In the genomic region with DNA sequence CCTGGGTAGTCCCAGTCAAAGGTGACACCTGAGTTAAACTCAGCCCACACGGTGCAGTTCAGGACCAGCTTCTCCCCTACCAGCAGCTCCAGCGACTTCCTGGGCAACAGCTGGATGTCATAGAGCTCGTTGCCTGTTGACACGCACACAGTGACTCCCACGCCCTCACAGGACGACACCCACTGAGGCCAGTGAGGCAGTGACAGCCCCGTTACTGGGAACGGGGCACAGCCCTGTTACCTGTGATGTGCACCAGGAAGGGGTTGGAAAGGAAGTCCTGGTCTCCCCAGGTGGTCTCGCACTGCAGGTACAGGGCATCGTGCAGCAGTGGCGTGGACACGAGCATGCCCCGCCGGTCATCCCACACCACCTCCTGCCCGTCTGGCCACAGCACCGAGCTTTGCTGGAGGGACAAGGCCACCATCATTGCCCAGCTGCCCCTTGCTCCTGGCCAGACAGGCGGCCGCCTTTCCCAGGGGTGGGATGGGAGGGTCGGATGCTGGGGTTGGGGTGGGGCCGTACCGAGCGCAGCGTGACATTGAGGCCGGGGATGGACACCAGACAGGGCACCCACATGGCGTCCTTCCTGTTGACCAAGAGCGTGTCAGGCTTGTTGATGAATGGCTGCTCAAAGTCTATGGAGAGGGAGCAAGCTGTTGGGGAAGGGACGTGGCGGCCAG, we compare ENCODE assay signal across 2 cellular contexts.
TF ChIP-seq lines count a peak whose summit lies in the region.

No MANE protein-coding gene starts in this region.

TF ChIP-seq in HEK293, 187 proteins besides CTCF, POLR2A, EP300 and RAD21:
- TF ChIP-seq SCRT2 (tag by site-specific recombination; IDR thresholded peaks at IDR 0.05) (0 out of 2 replicates have a peak, but pooled peaks have one; percentile 10), ZFHX2 (tag by site-specific recombination; conservative IDR thresholded peaks at IDR 0.05) (0 out of 2 replicates have a peak, but pooled peaks have one; percentile 15), GLIS2 (tag by site-specific recombination; IDR thresholded peaks at IDR 0.05) (no peak)

TF ChIP-seq in H1, 55 proteins besides CTCF, POLR2A, EP300 and RAD21:
- TF ChIP-seq EZH2 (IDR thresholded peaks at IDR 0.05; ENCODE audit: low read depth, low read length, severe bottlenecking) (no peak), PHF8 (conservative IDR thresholded peaks at IDR 0.05; ENCODE audit: low read depth, low read length) (no peak), HDAC6 (IDR thresholded peaks at IDR 0.05; ENCODE audit: low read depth, low read length) (no peak), YY1 (IDR thresholded peaks at IDR 0.05; ENCODE audit: low read depth, low read length) (no peak), SIN3A (conservative IDR thresholded peaks at IDR 0.05 in 1 of 2, IDR thresholded peaks at IDR 0.05 in 1 of 2; ENCODE audit: low read depth in 1 of 2, low read length in 2 of 2) (no peak), RBBP5 (IDR thresholded peaks at IDR 0.05; ENCODE audit: borderline replicate concordance, low read depth, low read length) (no peak), ZNF274 (IDR thresholded peaks at IDR 0.05; ENCODE audit: borderline replicate concordance, extremely low read depth, low read length) (no peak), RNF2 (IDR thresholded peaks at IDR 0.05; ENCODE audit: borderline replicate concordance, low read depth, low read length, missing control alignments, poor library complexity, severe bottlenecking) (no peak), JUN (IDR thresholded peaks at IDR 0.05; ENCODE audit: low read depth, low read length) (no peak), BRCA1 (IDR thresholded peaks at IDR 0.05; ENCODE audit: low read depth, low read length) (no peak), BCL11A (IDR thresholded peaks at IDR 0.05; ENCODE audit: low read depth in 2 of 2, low read length in 2 of 2) (no peak), EGR1 (IDR thresholded peaks at IDR 0.05; ENCODE audit: borderline replicate concordance, low read depth, low read length) (no peak), TEAD4 (IDR thresholded peaks at IDR 0.05; ENCODE audit: low read depth, low read length) (no peak), SIX5 (IDR thresholded peaks at IDR 0.05; ENCODE audit: low read depth, low read length) (no peak), CEBPB (IDR thresholded peaks at IDR 0.05; ENCODE audit: low read depth, low read length) (no peak)
- TF ChIP-seq, protein P1, sequence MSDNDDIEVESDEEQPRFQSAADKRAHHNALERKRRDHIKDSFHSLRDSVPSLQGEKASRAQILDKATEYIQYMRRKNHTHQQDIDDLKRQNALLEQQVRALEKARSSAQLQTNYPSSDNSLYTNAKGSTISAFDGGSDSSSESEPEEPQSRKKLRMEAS (IDR thresholded peaks at IDR 0.05) = no peak
- TF ChIP-seq, protein P2, sequence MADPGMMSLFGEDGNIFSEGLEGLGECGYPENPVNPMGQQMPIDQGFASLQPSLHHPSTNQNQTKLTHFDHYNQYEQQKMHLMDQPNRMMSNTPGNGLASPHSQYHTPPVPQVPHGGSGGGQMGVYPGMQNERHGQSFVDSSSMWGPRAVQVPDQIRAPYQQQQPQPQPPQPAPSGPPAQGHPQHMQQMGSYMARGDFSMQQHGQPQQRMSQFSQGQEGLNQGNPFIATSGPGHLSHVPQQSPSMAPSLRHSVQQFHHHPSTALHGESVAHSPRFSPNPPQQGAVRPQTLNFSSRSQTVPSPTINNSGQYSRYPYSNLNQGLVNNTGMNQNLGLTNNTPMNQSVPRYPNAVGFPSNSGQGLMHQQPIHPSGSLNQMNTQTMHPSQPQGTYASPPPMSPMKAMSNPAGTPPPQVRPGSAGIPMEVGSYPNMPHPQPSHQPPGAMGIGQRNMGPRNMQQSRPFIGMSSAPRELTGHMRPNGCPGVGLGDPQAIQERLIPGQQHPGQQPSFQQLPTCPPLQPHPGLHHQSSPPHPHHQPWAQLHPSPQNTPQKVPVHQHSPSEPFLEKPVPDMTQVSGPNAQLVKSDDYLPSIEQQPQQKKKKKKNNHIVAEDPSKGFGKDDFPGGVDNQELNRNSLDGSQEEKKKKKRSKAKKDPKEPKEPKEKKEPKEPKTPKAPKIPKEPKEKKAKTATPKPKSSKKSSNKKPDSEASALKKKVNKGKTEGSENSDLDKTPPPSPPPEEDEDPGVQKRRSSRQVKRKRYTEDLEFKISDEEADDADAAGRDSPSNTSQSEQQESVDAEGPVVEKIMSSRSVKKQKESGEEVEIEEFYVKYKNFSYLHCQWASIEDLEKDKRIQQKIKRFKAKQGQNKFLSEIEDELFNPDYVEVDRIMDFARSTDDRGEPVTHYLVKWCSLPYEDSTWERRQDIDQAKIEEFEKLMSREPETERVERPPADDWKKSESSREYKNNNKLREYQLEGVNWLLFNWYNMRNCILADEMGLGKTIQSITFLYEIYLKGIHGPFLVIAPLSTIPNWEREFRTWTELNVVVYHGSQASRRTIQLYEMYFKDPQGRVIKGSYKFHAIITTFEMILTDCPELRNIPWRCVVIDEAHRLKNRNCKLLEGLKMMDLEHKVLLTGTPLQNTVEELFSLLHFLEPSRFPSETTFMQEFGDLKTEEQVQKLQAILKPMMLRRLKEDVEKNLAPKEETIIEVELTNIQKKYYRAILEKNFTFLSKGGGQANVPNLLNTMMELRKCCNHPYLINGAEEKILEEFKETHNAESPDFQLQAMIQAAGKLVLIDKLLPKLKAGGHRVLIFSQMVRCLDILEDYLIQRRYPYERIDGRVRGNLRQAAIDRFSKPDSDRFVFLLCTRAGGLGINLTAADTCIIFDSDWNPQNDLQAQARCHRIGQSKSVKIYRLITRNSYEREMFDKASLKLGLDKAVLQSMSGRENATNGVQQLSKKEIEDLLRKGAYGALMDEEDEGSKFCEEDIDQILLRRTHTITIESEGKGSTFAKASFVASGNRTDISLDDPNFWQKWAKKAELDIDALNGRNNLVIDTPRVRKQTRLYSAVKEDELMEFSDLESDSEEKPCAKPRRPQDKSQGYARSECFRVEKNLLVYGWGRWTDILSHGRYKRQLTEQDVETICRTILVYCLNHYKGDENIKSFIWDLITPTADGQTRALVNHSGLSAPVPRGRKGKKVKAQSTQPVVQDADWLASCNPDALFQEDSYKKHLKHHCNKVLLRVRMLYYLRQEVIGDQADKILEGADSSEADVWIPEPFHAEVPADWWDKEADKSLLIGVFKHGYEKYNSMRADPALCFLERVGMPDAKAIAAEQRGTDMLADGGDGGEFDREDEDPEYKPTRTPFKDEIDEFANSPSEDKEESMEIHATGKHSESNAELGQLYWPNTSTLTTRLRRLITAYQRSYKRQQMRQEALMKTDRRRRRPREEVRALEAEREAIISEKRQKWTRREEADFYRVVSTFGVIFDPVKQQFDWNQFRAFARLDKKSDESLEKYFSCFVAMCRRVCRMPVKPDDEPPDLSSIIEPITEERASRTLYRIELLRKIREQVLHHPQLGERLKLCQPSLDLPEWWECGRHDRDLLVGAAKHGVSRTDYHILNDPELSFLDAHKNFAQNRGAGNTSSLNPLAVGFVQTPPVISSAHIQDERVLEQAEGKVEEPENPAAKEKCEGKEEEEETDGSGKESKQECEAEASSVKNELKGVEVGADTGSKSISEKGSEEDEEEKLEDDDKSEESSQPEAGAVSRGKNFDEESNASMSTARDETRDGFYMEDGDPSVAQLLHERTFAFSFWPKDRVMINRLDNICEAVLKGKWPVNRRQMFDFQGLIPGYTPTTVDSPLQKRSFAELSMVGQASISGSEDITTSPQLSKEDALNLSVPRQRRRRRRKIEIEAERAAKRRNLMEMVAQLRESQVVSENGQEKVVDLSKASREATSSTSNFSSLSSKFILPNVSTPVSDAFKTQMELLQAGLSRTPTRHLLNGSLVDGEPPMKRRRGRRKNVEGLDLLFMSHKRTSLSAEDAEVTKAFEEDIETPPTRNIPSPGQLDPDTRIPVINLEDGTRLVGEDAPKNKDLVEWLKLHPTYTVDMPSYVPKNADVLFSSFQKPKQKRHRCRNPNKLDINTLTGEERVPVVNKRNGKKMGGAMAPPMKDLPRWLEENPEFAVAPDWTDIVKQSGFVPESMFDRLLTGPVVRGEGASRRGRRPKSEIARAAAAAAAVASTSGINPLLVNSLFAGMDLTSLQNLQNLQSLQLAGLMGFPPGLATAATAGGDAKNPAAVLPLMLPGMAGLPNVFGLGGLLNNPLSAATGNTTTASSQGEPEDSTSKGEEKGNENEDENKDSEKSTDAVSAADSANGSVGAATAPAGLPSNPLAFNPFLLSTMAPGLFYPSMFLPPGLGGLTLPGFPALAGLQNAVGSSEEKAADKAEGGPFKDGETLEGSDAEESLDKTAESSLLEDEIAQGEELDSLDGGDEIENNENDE (IDR thresholded peaks at IDR 0.05; ENCODE audit: insufficient replicate concordance, low read length) = no peak
- TF ChIP-seq, protein P3, sequence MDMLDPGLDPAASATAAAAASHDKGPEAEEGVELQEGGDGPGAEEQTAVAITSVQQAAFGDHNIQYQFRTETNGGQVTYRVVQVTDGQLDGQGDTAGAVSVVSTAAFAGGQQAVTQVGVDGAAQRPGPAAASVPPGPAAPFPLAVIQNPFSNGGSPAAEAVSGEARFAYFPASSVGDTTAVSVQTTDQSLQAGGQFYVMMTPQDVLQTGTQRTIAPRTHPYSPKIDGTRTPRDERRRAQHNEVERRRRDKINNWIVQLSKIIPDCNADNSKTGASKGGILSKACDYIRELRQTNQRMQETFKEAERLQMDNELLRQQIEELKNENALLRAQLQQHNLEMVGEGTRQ (IDR thresholded peaks at IDR 0.05; ENCODE audit: low read length) = no peak
